In genomic region chr3:129439381-129439816, GRCh38 we compare ENCODE assay signal across 8 cellular contexts. TPM values are rescaled to one million over a fixed set of nuclear protein-coding genes. Genes with fewer than 3 reads are reported as not detected.
DNase-seq lines count a peak whose midpoint lies in the region; ATAC-seq and TF ChIP-seq lines count a peak whose summit lies in the region.

No MANE protein-coding gene starts in this region.

- H3K9ac ChIP-seq in Karpas-422 (ENCODE audit: low read length): peak overlapping the region; percentile 94

- H3K4me3 ChIP-seq in BE2C (ENCODE audit: low read depth, low read length) (peak overlapping the region; percentile 98), Karpas-422 (ENCODE audit: low read length) (peak overlapping the region; percentile 91), stomach (peak overlapping the region; percentile 74 to 91 (median 78))
- peak overlapping the region; percentile 95 for H3K4me3 ChIP-seq in effector memory CD4-positive, alpha-beta T cell (ENCODE audit: insufficient read depth, low read depth, low read length, poor library complexity, severe bottlenecking)

- H3K9me2 ChIP-seq in Karpas-422 (replicated peaks; ENCODE audit: insufficient read depth, low read length): no peaks in the 10 kb centered on the region

- H3K79me2 ChIP-seq in Karpas-422 (ENCODE audit: low read length): peaks cover 51% of the 10 kb centered on the region

- no peak for TF ChIP-seq CTCF in BE2C (IDR thresholded peaks at IDR 0.05; ENCODE audit: low read depth, low read length)
- TF ChIP-seq CTCF in stomach (IDR thresholded peaks at IDR 0.05): no peak

- H3K9me3 ChIP-seq in BE2C: no peaks in the 10 kb centered on the region
- H3K9me3 ChIP-seq in Karpas-422 (ENCODE audit: low read length): no peaks in the 10 kb centered on the region
- H3K9me3 ChIP-seq in effector memory CD4-positive, alpha-beta T cell (ENCODE audit: control insufficient read depth, low read length): no peaks in the 10 kb centered on the region
- no peaks in the 10 kb centered on the region for H3K9me3 ChIP-seq in stomach

- H3K27ac ChIP-seq in Karpas-422 (ENCODE audit: low read length) (peak overlapping the region; percentile 93), stomach (peak overlapping the region; percentile 89 to 94 (median 92))
- H3K27ac ChIP-seq in effector memory CD4-positive, alpha-beta T cell (ENCODE audit: insufficient read depth, low read length, poor library complexity, severe bottlenecking): peak overlapping the region; percentile 86

- intact Hi-C loops in stomach (cut with DNase I; ENCODE audit: low total_unique reads): no loop called here

- H3K27me3 ChIP-seq in BE2C (no peaks in the 10 kb centered on the region), Karpas-422 (ENCODE audit: low read length) (no peaks in the 10 kb centered on the region), stomach (no peaks in the 10 kb centered on the region)
- no peaks in the 10 kb centered on the region for H3K27me3 ChIP-seq in effector memory CD4-positive, alpha-beta T cell (replicated peaks; ENCODE audit: control insufficient read depth, insufficient read depth, low read length, poor library complexity, severe bottlenecking)

- 0 to 1% (median 0%) methylated on average over 16 of the region's 16 CpGs for WGBS in stomach, 5 donors

- ATAC-seq in GM21381 (IDR thresholded peaks at IDR 0.05; ENCODE audit: unreplicated experiment): peak; percentile 14

- peaks cover 9% of the 10 kb centered on the region for H3K36me3 ChIP-seq in BE2C
- peaks cover 12% of the 10 kb centered on the region; the same call in 1 of the 2 replicates for H3K36me3 ChIP-seq in Karpas-422 (ENCODE audit: insufficient read depth, low read length)
- peaks cover 18% of the 10 kb centered on the region for H3K36me3 ChIP-seq in effector memory CD4-positive, alpha-beta T cell (ENCODE audit: control insufficient read depth, insufficient read depth, low read length)
- peaks cover 13 to 33% (median 28%) of the 10 kb centered on the region in 4 donors for H3K36me3 ChIP-seq in stomach

- H2AFZ ChIP-seq in Karpas-422 (ENCODE audit: low read length): peak overlapping the region; percentile 27; the same call in 1 of the 2 replicates

- H3K4me1 ChIP-seq in BE2C: peaks cover 8% of the 10 kb centered on the region
- H3K4me1 ChIP-seq in Karpas-422 (ENCODE audit: low read length): peaks cover 59% of the 10 kb centered on the region
- peaks cover 16% of the 10 kb centered on the region for H3K4me1 ChIP-seq in effector memory CD4-positive, alpha-beta T cell (ENCODE audit: control insufficient read depth, insufficient read depth, low read length, poor library complexity, severe bottlenecking)
- H3K4me1 ChIP-seq in stomach: peaks cover 54 to 88% (median 72%) of the 10 kb centered on the region in 4 donors

- H4K20me1 ChIP-seq in Karpas-422 (ENCODE audit: insufficient read depth, low read depth, low read length): no peaks in the 10 kb centered on the region

- peak overlapping the region; percentile 88 for H3K4me2 ChIP-seq in Karpas-422 (ENCODE audit: low read depth, low read length, poor library complexity, severe bottlenecking)

- no peak for TF ChIP-seq POLR2A in stomach (IDR thresholded peaks at IDR 0.05)

- no peak for TF ChIP-seq EP300 in stomach (IDR thresholded peaks at IDR 0.05)

- peak; percentile 22 for DNase-seq in BE2C
- peak; percentile 89 for DNase-seq in Karpas-422
- DNase-seq in activated CD4-positive, alpha-beta T cell treated with anti-CD3 and anti-CD28 coated beads for 1 hour: peak; percentile 11
- DNase-seq in effector memory CD4-positive, alpha-beta T cell: peak; percentile 10 to 36 (median 23)
- DNase-seq in midbrain (lab: John Stamatoyannopoulos, UW): peak; percentile 18
- DNase-seq in stomach: peak; percentile 45
- DNase-seq in DMS114 treated with DMSO at 0.1 percent for 48 hours (lab: John Stamatoyannopoulos, UW; ENCODE audit: unreplicated experiment): no peak

RNA-seq across cellular contexts. Expression of gene MBD4, which starts 0.3 kb away (rescaled TPM):
- 34.5 TPM for polyA plus RNA-seq in BE2C (2012; ENCODE audit: insufficient read depth, insufficient read length, low read depth)
- 51.9 and 130 TPM in 2 replicates for total RNA-seq in Karpas-422 (2014; rRNA removed; shearing (Covaris generic); ENCODE audit: low replicate concordance)
- total RNA-seq in stomach: 10 to 100 TPM in 4 of 5 donors, 1 to 10 TPM in 1; 5.8 to 74.1 (median 40.6) TPM
- polyA plus RNA-seq in stomach: 10 to 100 TPM; 13.8 to 23.4 (median 20.1) TPM

RNA-seq across cellular contexts. Expression of gene IFT122, which starts 0.6 kb away (rescaled TPM):
- polyA plus RNA-seq in BE2C (2012; ENCODE audit: insufficient read depth, insufficient read length, low read depth): 19.1 TPM
- total RNA-seq in Karpas-422 (2014; rRNA removed; shearing (Covaris generic); ENCODE audit: low replicate concordance): 4.7 and 6.6 TPM in 2 replicates
- 100 to 1,000 TPM in 2 of 5 donors, 10 to 100 TPM in 2, 1 to 10 TPM in 1; 9.9 to 163 (median 61.5) TPM for total RNA-seq in stomach
- 10 to 100 TPM; 12.3 to 17.0 (median 13.9) TPM for polyA plus RNA-seq in stomach

RNA-seq across cellular contexts. Expression of gene EFCAB12, which starts 11.0 kb away (rescaled TPM):
- 0.08 TPM for polyA plus RNA-seq in BE2C (2012; ENCODE audit: insufficient read depth, insufficient read length, low read depth)
- total RNA-seq in Karpas-422 (2014; rRNA removed; shearing (Covaris generic); ENCODE audit: low replicate concordance): 0.04 TPM in 1 of 2 replicates, not detected in the other
- 1 to 10 TPM in 1 of 5 donors, under 1 TPM in 2, not detected in 2; 0.72 to 4.0 (median 0.92) TPM for total RNA-seq in stomach
- polyA plus RNA-seq in stomach: 1 to 10 TPM in 2 of 3 donors, under 1 TPM in 1; 0.33 to 2.7 (median 2.6) TPM
